ENCODE assay signal across 9 cellular contexts in genomic region chr1:110408488-110408887, GRCh38. TPM values are rescaled to one million over a fixed set of nuclear protein-coding genes. Genes with fewer than 3 reads are reported as not detected.
DNase-seq lines count a peak whose midpoint lies in the region; ATAC-seq, FAIRE-seq and TF ChIP-seq lines count a peak whose summit lies in the region.
"Had no signal": no experiment of that assay in that cellular context is flagged by ENCODE, and none has a peak within 500 bp of the region (broad histone marks: within the 10 kb centered on the region; RNA-seq: fewer than 3 reads in every experiment).

No MANE protein-coding gene starts in this region.

- intact Hi-C loops in K562 (cut with micrococcal nuclease) (no loop called here), transverse colon (cut with DNase I; ENCODE audit: low total_unique reads) (no loop called here)

- TF ChIP-seq CTCF in BE2C (IDR thresholded peaks at IDR 0.05; ENCODE audit: low read depth, low read length) (no peak), HL-60 (IDR thresholded peaks at IDR 0.05; ENCODE audit: insufficient read depth, low read length) (no peak), K562 (IDR thresholded peaks at IDR 0.05 in 2 of 3, conservative IDR thresholded peaks at IDR 0.05 in 1 of 3; ENCODE audit: insufficient read depth in 2 of 3, low read depth in 1 of 3, low read length in 3 of 3) (no peak), transverse colon (IDR thresholded peaks at IDR 0.05) (no peak), omental fat pad (IDR thresholded peaks at IDR 0.05) (no peak)

- H3K9me3 ChIP-seq in BE2C (no peaks in the 10 kb centered on the region), K562 (replicated peaks; ENCODE audit: control insufficient read depth, insufficient read depth, low read depth, low read length) (no peaks in the 10 kb centered on the region), muscle layer of duodenum (ENCODE audit: control insufficient read depth in 1 of 2, low read length in 2 of 2) (no peaks in the 10 kb centered on the region), transverse colon (no peaks in the 10 kb centered on the region)

- peaks cover 34% of the 10 kb centered on the region for H3K79me2 ChIP-seq in K562 (ENCODE audit: control insufficient read depth, insufficient read depth, low read length)

- no peak overlapping the region for H3K27ac ChIP-seq in HL-60 (replicated peaks)
- peak overlapping the region; percentile 91 for H3K27ac ChIP-seq in K562 (ENCODE audit: extremely low read depth, low read depth, low read length)
- peak overlapping the region; percentile 99 for H3K27ac ChIP-seq in muscle layer of duodenum (ENCODE audit: low read length)
- peak overlapping the region in 2 of 4 donors; percentile 89 to 94 for H3K27ac ChIP-seq in transverse colon

- DNase-seq in BE2C (no peak), HL-60 (ENCODE audit: low read depth in 1 of 2, low spot score in 1 of 2) (no peak), K562 (ENCODE audit: extremely low read depth in 1 of 4, low spot score in 3 of 4) (peak in 1 of 4 experiments; percentile 59), DMS79 treated with DMSO at 0.1 percent for 48 hours (lab: John Stamatoyannopoulos, UW) (no peak), transverse colon (no peak), KG1 (lab: John Stamatoyannopoulos, UW) (no peak), omental fat pad (ENCODE audit: low spot score) (no peak)
- DNase-seq: NCI-H2171 had no signal

- H3K36me3 ChIP-seq in BE2C (peaks cover 20% of the 10 kb centered on the region; the same call in 1 of the 2 replicates), K562 (ENCODE audit: control insufficient read depth, insufficient read depth, low read length) (peaks cover 22% of the 10 kb centered on the region), muscle layer of duodenum (ENCODE audit: control insufficient read depth in 1 of 2, insufficient read depth in 2 of 2, low read length in 2 of 2) (peaks cover 11 to 16% of the 10 kb centered on the region in 2 donors), transverse colon (peaks cover 0 to 20% (median 6%) of the 10 kb centered on the region in 4 donors)

- TF ChIP-seq EP300 in K562 (IDR thresholded peaks at IDR 0.05; ENCODE audit: low read length) (no peak), transverse colon (IDR thresholded peaks at IDR 0.05; ENCODE audit: low read depth) (no peak)

- in situ Hi-C loops in K562 (cut with MboI), result no loop called here
- in situ Hi-C loops in transverse colon (cut with MboI; ENCODE audit: low pct_ligation_motif_present in 1 of 4, low pct_unique_long_range_greater_than_20kb in 1 of 4, low sequenced_read_pairs in 3 of 4), result loop anchor here in 1 of 4 donors (10.0 kb wide), 1 partner anchor 64 kb away; no protein-coding TSS in a partner anchor

- peak overlapping the region; percentile 81; the same call in 1 of the 2 replicates for H2AFZ ChIP-seq in K562 (ENCODE audit: low read depth, low read length)

- no peak for TF ChIP-seq RAD21 in K562 (CRISPR knock-in tag; conservative IDR thresholded peaks at IDR 0.05 in 1 of 2, IDR thresholded peaks at IDR 0.05 in 1 of 2)

- CTCF ChIA-PET in K562 (lab: Yijun Ruan, JAX; ENCODE audit: low intra/inter-chr PET ratio), result no interaction called here

- H3K27me3 ChIP-seq in BE2C (no peaks in the 10 kb centered on the region), HL-60 (ENCODE audit: insufficient read depth, poor library complexity, severe bottlenecking) (no peaks in the 10 kb centered on the region), K562 (ENCODE audit: control insufficient read depth in 2 of 2, insufficient read depth in 2 of 2, low read length in 2 of 2) (no peaks in the 10 kb centered on the region), muscle layer of duodenum (ENCODE audit: low read depth, low read length) (no peaks in the 10 kb centered on the region), transverse colon (no peaks in the 10 kb centered on the region)

- peak overlapping the region; percentile 47 to 88; a peak in 3 of 4 replicates for H3K9ac ChIP-seq in K562 (ENCODE audit: insufficient read depth in 1 of 2, low read depth in 2 of 2, low read length in 2 of 2)

- WGBS in K562 (ENCODE audit: insufficient coverage, low coverage, missing lambda C conversion rate), result 21% methylated on average over 8 of the region's 8 CpGs
- 86 to 90% methylated on average over 3 to 8 of the region's 8 CpGs for WGBS in transverse colon (ENCODE audit: low coverage in 1 of 2), 2 donors

- FAIRE-seq in K562 (lab: Jason Lieb, UNC), result no peak

- peaks cover 9% of the 10 kb centered on the region for H3K4me1 ChIP-seq in BE2C
- peaks cover 5 to 29% of the 10 kb centered on the region in 2 experiments; a peak in 4 of 5 replicates for H3K4me1 ChIP-seq in K562 (replicated peaks in 1 of 2; ENCODE audit: control insufficient read depth in 2 of 2, insufficient read depth in 2 of 2, low read length in 2 of 2)
- peaks cover 0 to 17% of the 10 kb centered on the region in 2 donors for H3K4me1 ChIP-seq in muscle layer of duodenum (ENCODE audit: control insufficient read depth in 1 of 2, insufficient read depth in 2 of 2, low read length in 2 of 2)
- peaks cover 9 to 24% (median 16%) of the 10 kb centered on the region in 4 donors for H3K4me1 ChIP-seq in transverse colon

- TF ChIP-seq POLR2A in K562 (conservative IDR thresholded peaks at IDR 0.05) (no peak), transverse colon (IDR thresholded peaks at IDR 0.05) (no peak)

- H4K20me1 ChIP-seq in K562 (replicated peaks; ENCODE audit: control insufficient read depth, insufficient read depth, low read length), result no peaks in the 10 kb centered on the region

- peak overlapping the region; percentile 73 for H3K4me3 ChIP-seq in BE2C (ENCODE audit: low read depth, low read length)
- peak overlapping the region; percentile 97 for H3K4me3 ChIP-seq in HL-60 (replicated peaks; ENCODE audit: insufficient read depth, low read length)
- peak overlapping the region; percentile 71 for H3K4me3 ChIP-seq in K562
- H3K4me3 ChIP-seq in muscle layer of duodenum (ENCODE audit: low read depth in 1 of 2, low read length in 2 of 2), result peak overlapping the region; percentile 88 to 91
- peak overlapping the region in 2 of 4 donors; percentile 67 to 78 for H3K4me3 ChIP-seq in transverse colon

- H3K9me1 ChIP-seq in K562 (ENCODE audit: control insufficient read depth, insufficient read depth, low read length), result no peaks in the 10 kb centered on the region

- H3K4me2 ChIP-seq in K562 (ENCODE audit: insufficient read depth, low read length), result peak overlapping the region; percentile 95

- POLR2A ChIA-PET in K562 (lab: Yijun Ruan, JAX), result interaction anchor here (0.8 to 1.8 kb wide), 15 partner anchors 10 to 162 kb away, joined by 3 to 7 read pairs (median 4); no protein-coding TSS in a partner anchor

- no peak for ATAC-seq in K562
- no peak for ATAC-seq in omental fat pad (ENCODE audit: low FRiP score)

- BruUV-seq in K562 (replicated peaks; lab: Mats Ljungman, UMichigan), result TSS peak; percentile 76

RNA-seq across cellular contexts. Expression of gene LAMTOR5, which starts 1.0 kb away (rescaled TPM):
- 378 TPM for polyA plus RNA-seq in BE2C (2012; ENCODE audit: insufficient read depth, insufficient read length, low read depth)
- total RNA-seq in K562 (2011; cell fraction: chromatin; rRNA removed; ENCODE audit: low replicate concordance), result 40.9 and 52.1 TPM in 2 replicates
- 63.2 and 70.9 TPM in 2 replicates for total RNA-seq in K562 (2011; cell fraction: nucleolus; rRNA removed)
- 77.4 and 94.5 TPM in 2 replicates for total RNA-seq in K562 (2011; cell fraction: nucleoplasm; rRNA removed)
- 191 and 206 TPM in 2 replicates for total RNA-seq in K562 (2014; rRNA removed)
- total RNA-seq in K562 (2014; rRNA removed; fragmentation: Illumina TruSeq; extraction: Trizol), result 123 and 130 TPM in 2 replicates
- total RNA-seq in K562 (2015; rRNA removed; fragmentation: Illumina TruSeq; extraction: Trizol), result 107 and 118 TPM in 2 replicates
- 169 and 198 TPM in 2 replicates for total RNA-seq in K562 (2021)
- 537 and 538 TPM in 2 replicates for polyA plus RNA-seq in K562 (2011; rRNA removed)
- polyA plus RNA-seq in K562 (2011; cell fraction: cytosol; rRNA removed), result 530 and 732 TPM in 2 replicates
- polyA plus RNA-seq in K562 (2011; cell fraction: nucleus; rRNA removed), result 174 and 259 TPM in 2 replicates
- polyA plus RNA-seq in K562 (2012), result 318 and 451 TPM in 2 replicates
- 229 and 241 TPM in 2 replicates for polyA plus RNA-seq in K562 (2014; fragmentation: Illumina TruSeq; extraction: Trizol)
- 100 to 1,000 TPM; 648 to 712 TPM for polyA plus RNA-seq in K562 (2014; fragmentation: Nextera tagmentation; extraction: Ambion mirVana)
- polyA plus RNA-seq in K562 (2014; rRNA removed), result 320 and 438 TPM in 2 replicates
- 150 and 153 TPM in 2 replicates for polyA minus RNA-seq in K562 (2011; rRNA and poly(A)+ RNA removed)
- polyA minus RNA-seq in K562 (2011; cell fraction: cytosol; rRNA and poly(A)+ RNA removed), result 52.8 and 60.1 TPM in 2 replicates
- 27.1 and 59.8 TPM in 2 replicates for polyA minus RNA-seq in K562 (2011; cell fraction: nucleus; rRNA and poly(A)+ RNA removed)
- total RNA-seq in transverse colon, result 100 to 1,000 TPM in 1 of 4 donors, 10 to 100 TPM in 2, 1 to 10 TPM in 1; 7.1 to 113 (median 38.2) TPM
- 100 to 1,000 TPM in 3 of 4 donors, 10 to 100 TPM in 1; 94.4 to 130 (median 116) TPM for total RNA-seq in omental fat pad

RNA-seq across cellular contexts. Expression of gene SLC16A4, which starts 17.7 kb away (rescaled TPM):
- polyA plus RNA-seq in BE2C (2012; ENCODE audit: insufficient read depth, insufficient read length, low read depth), result 0.52 TPM
- total RNA-seq in K562 (2011; cell fraction: chromatin; rRNA removed; ENCODE audit: low replicate concordance), result 1.0 and 3.1 TPM in 2 replicates
- 0.39 TPM in 1 of 2 replicates, not detected in the other for total RNA-seq in K562 (2011; cell fraction: nucleolus; rRNA removed)
- 1.0 and 1.5 TPM in 2 replicates for total RNA-seq in K562 (2011; cell fraction: nucleoplasm; rRNA removed)
- total RNA-seq in K562 (2014; rRNA removed), result 0.16 TPM in 1 of 2 replicates, not detected in the other
- 0.19 and 0.29 TPM in 2 replicates for total RNA-seq in K562 (2014; rRNA removed; fragmentation: Illumina TruSeq; extraction: Trizol)
- 0.04 TPM in 1 of 2 replicates, not detected in the other for total RNA-seq in K562 (2015; rRNA removed; fragmentation: Illumina TruSeq; extraction: Trizol)
- total RNA-seq in K562 (2021), result 0.07 and 0.29 TPM in 2 replicates
- 0.31 and 0.39 TPM in 2 replicates for polyA plus RNA-seq in K562 (2011; rRNA removed)
- polyA plus RNA-seq in K562 (2011; cell fraction: cytosol; rRNA removed), result 0.04 and 0.46 TPM in 2 replicates
- polyA plus RNA-seq in K562 (2011; cell fraction: nucleus; rRNA removed), result 0.38 and 0.90 TPM in 2 replicates
- 0.39 and 0.97 TPM in 2 replicates for polyA plus RNA-seq in K562 (2012)
- 0.12 and 0.26 TPM in 2 replicates for polyA plus RNA-seq in K562 (2014; fragmentation: Illumina TruSeq; extraction: Trizol)
- polyA plus RNA-seq in K562 (2014; fragmentation: Nextera tagmentation; extraction: Ambion mirVana), result under 1 TPM; 0.20 to 0.23 TPM
- 0.16 and 0.34 TPM in 2 replicates for polyA plus RNA-seq in K562 (2014; rRNA removed)
- 0.07 and 0.78 TPM in 2 replicates for polyA minus RNA-seq in K562 (2011; rRNA and poly(A)+ RNA removed)
- not detected in 2 replicates for polyA minus RNA-seq in K562 (2011; cell fraction: cytosol; rRNA and poly(A)+ RNA removed)
- 0.22 TPM in 1 of 2 replicates, not detected in the other for polyA minus RNA-seq in K562 (2011; cell fraction: nucleus; rRNA and poly(A)+ RNA removed)
- 1 to 10 TPM in 3 of 4 donors, not detected in 1; 1.4 to 3.7 (median 3.2) TPM for total RNA-seq in transverse colon
- 10 to 100 TPM in 1 of 4 donors, 1 to 10 TPM in 3; 9.1 to 19.8 (median 9.7) TPM for total RNA-seq in omental fat pad

RNA-seq across cellular contexts. Expression of gene PROK1, which starts 42.5 kb away (rescaled TPM):
- 2.2 TPM for polyA plus RNA-seq in BE2C (2012; ENCODE audit: insufficient read depth, insufficient read length, low read depth)
- total RNA-seq in K562 (2011; cell fraction: chromatin; rRNA removed; ENCODE audit: low replicate concordance), result not detected in 2 replicates
- total RNA-seq in K562 (2011; cell fraction: nucleolus; rRNA removed), result not detected in 2 replicates
- not detected in 2 replicates for total RNA-seq in K562 (2011; cell fraction: nucleoplasm; rRNA removed)
- not detected in 2 replicates for total RNA-seq in K562 (2014; rRNA removed)
- not detected in 2 replicates for total RNA-seq in K562 (2014; rRNA removed; fragmentation: Illumina TruSeq; extraction: Trizol)
- not detected in 2 replicates for total RNA-seq in K562 (2015; rRNA removed; fragmentation: Illumina TruSeq; extraction: Trizol)
- not detected in 2 replicates for total RNA-seq in K562 (2021)
- 0.09 TPM in 1 of 2 replicates, not detected in the other for polyA plus RNA-seq in K562 (2011; rRNA removed)
- 0.04 and 0.16 TPM in 2 replicates for polyA plus RNA-seq in K562 (2011; cell fraction: cytosol; rRNA removed)
- polyA plus RNA-seq in K562 (2011; cell fraction: nucleus; rRNA removed), result 0.10 and 0.11 TPM in 2 replicates
- polyA plus RNA-seq in K562 (2012), result not detected in 2 replicates
- not detected in 2 replicates for polyA plus RNA-seq in K562 (2014; fragmentation: Illumina TruSeq; extraction: Trizol)
- polyA plus RNA-seq in K562 (2014; fragmentation: Nextera tagmentation; extraction: Ambion mirVana), result not detected
- polyA plus RNA-seq in K562 (2014; rRNA removed), result 0.15 TPM in 1 of 2 replicates, not detected in the other
- polyA minus RNA-seq in K562 (2011; rRNA and poly(A)+ RNA removed), result not detected in 2 replicates
- not detected in 2 replicates for polyA minus RNA-seq in K562 (2011; cell fraction: cytosol; rRNA and poly(A)+ RNA removed)
- polyA minus RNA-seq in K562 (2011; cell fraction: nucleus; rRNA and poly(A)+ RNA removed), result not detected in 2 replicates
- total RNA-seq in transverse colon, result not detected
- total RNA-seq in omental fat pad, result 10 to 100 TPM in 1 of 4 donors, 1 to 10 TPM in 2, under 1 TPM in 1; 0.50 to 74.1 (median 2.6) TPM
